In genomic region chr9:120917285-120917684, GRCh38 we compare ENCODE assay signal across 10 cellular contexts. TPM values are rescaled to one million over a fixed set of nuclear protein-coding genes. Genes with fewer than 3 reads are reported as not detected.
A peak's percentile ranks its signal among the peaks of the same experiment; 100 is the strongest.
DNase-seq lines count a peak whose midpoint lies in the region; ATAC-seq and TF ChIP-seq lines count a peak whose summit lies in the region.
"Had no signal": no experiment of that assay in that cellular context is flagged by ENCODE, and none has a peak within 500 bp of the region (broad histone marks: within the 10 kb centered on the region; RNA-seq: fewer than 3 reads in every experiment).

No MANE protein-coding gene starts in this region.

- H3K4me3 Mint-ChIP-seq in CD4-positive, alpha-beta T cell = no peak overlapping the region
- peak overlapping the region; percentile 28 for H3K4me3 Mint-ChIP-seq in central memory CD8-positive, alpha-beta T cell
- H3K4me3 Mint-ChIP-seq: dendritic cell treated with granulocyte-macrophage colony-stimulating factor and Interleukin-4, amounts not matched to agents 40 ng/mL and 50 ng/mL, for 4 days had no signal

- intact Hi-C loops in CD4-positive, alpha-beta T cell (cut with DNase I, micrococcal nuclease) = loop anchor here (2.0 kb wide), 1 partner anchor 14 kb away; no protein-coding TSS in a partner anchor
- intact Hi-C loops in prostate gland (cut with DNase I) (loop anchor here (2.0 kb wide), 1 partner anchor 26 kb away; no protein-coding TSS in a partner anchor), A673 (cut with micrococcal nuclease; ENCODE audit: unreplicated experiment) (no loop called here)

- H3K27me3 ChIP-seq in CD4-positive, alpha-beta T cell (ENCODE audit: control insufficient read depth, insufficient read depth, low read length) = no peaks in the 10 kb centered on the region
- no peaks in the 10 kb centered on the region for H3K27me3 ChIP-seq in OCI-LY3 (ENCODE audit: low read depth, low read length)
- H3K27me3 ChIP-seq in prostate gland (replicated peaks; ENCODE audit: insufficient read depth) = no peaks in the 10 kb centered on the region
- no peaks in the 10 kb centered on the region for H3K27me3 ChIP-seq in A673 (replicated peaks; ENCODE audit: insufficient read depth, low read depth, low read length, poor library complexity)

- TF ChIP-seq CTCF in CD4-positive, alpha-beta T cell (IDR thresholded peaks at IDR 0.05) = no peak
- no peak for TF ChIP-seq CTCF in OCI-LY3 (IDR thresholded peaks at IDR 0.05; ENCODE audit: low read depth, low read length)
- TF ChIP-seq CTCF in prostate gland (IDR thresholded peaks at IDR 0.05) = no peak
- no peak for TF ChIP-seq CTCF in A673 (conservative IDR thresholded peaks at IDR 0.05; ENCODE audit: low read depth, low read length)

- H3K4me3 ChIP-seq in OCI-LY3 (ENCODE audit: low read length) (no peak overlapping the region), prostate gland (no peak overlapping the region), A673 (ENCODE audit: low read depth, low read length, poor library complexity, severe bottlenecking) (no peak overlapping the region)

- peaks cover 3% of the 10 kb centered on the region; the same call in 1 of the 2 replicates for H4K20me1 ChIP-seq in OCI-LY3 (ENCODE audit: insufficient read depth, low read length)

- peaks cover 79% of the 10 kb centered on the region for H3K79me2 ChIP-seq in OCI-LY3 (ENCODE audit: low read length)

- H3K27ac ChIP-seq in CD4-positive, alpha-beta T cell (ENCODE audit: low read depth, low read length) = peak overlapping the region; percentile 43
- peak overlapping the region; percentile 5; the same call in 1 of the 2 replicates for H3K27ac ChIP-seq in OCI-LY3 (ENCODE audit: low read length)
- H3K27ac ChIP-seq in prostate gland = peak overlapping the region; percentile 50 to 75
- H3K27ac ChIP-seq in A673 (ENCODE audit: low read depth, low read length, poor library complexity, severe bottlenecking) = no peak overlapping the region

- no peak for DNase-seq in CD4-positive, alpha-beta T cell
- no peak for DNase-seq in central memory CD8-positive, alpha-beta T cell (ENCODE audit: low spot score in 2 of 2)
- DNase-seq in prostate gland (ENCODE audit: low spot score) = no peak
- DNase-seq in A673 (ENCODE audit: low spot score) = no peak
- no peak for DNase-seq in hypothalamus (lab: John Stamatoyannopoulos, UW)
- DNase-seq: NCI-H1048, NCI-H226 had no signal

- ATAC-seq in CD4-positive, alpha-beta T cell (ENCODE audit: poor library complexity) = no peak
- no peak for ATAC-seq in central memory CD8-positive, alpha-beta T cell (replicated peaks; ENCODE audit: extremely low read depth, poor library complexity, severe bottlenecking)
- no peak for ATAC-seq in GM18858 (IDR thresholded peaks at IDR 0.05; ENCODE audit: unreplicated experiment)

- H3K36me3 ChIP-seq in OCI-LY3 (replicated peaks; ENCODE audit: low read depth, low read length) (peaks cover 73% of the 10 kb centered on the region), prostate gland (no peaks in the 10 kb centered on the region), A673 (ENCODE audit: insufficient read depth, low read length, poor library complexity, severe bottlenecking) (no peaks in the 10 kb centered on the region)

- CTCF ChIA-PET in CD4-positive, alpha-beta T cell (lab: Charles Lee) = interaction anchor here (1.5 to 1.9 kb wide), 2 partner anchors 8 to 12 kb away, joined by 5 to 6 read pairs; no protein-coding TSS in a partner anchor
- CTCF ChIA-PET in A673 (lab: Charles Lee) = no interaction called here

- 84% methylated on average over 3 of the region's 3 CpGs for WGBS in prostate gland

- no peaks in the 10 kb centered on the region for H3K9me3 Mint-ChIP-seq in CD4-positive, alpha-beta T cell
- H3K9me3 Mint-ChIP-seq in central memory CD8-positive, alpha-beta T cell = no peaks in the 10 kb centered on the region
- H3K9me3 Mint-ChIP-seq: dendritic cell treated with granulocyte-macrophage colony-stimulating factor and Interleukin-4, amounts not matched to agents 40 ng/mL and 50 ng/mL, for 4 days had no signal

- peaks cover 97% of the 10 kb centered on the region for H3K36me3 Mint-ChIP-seq in CD4-positive, alpha-beta T cell (ENCODE audit: low read depth)
- peaks cover 51% of the 10 kb centered on the region for H3K36me3 Mint-ChIP-seq in central memory CD8-positive, alpha-beta T cell (ENCODE audit: insufficient read depth)

- no peak overlapping the region for H3K4me2 ChIP-seq in OCI-LY3 (ENCODE audit: low read length)

- H3K4me1 Mint-ChIP-seq in CD4-positive, alpha-beta T cell (ENCODE audit: low read depth) = peaks cover 91% of the 10 kb centered on the region
- H3K4me1 Mint-ChIP-seq in central memory CD8-positive, alpha-beta T cell = peaks cover 77% of the 10 kb centered on the region

- H3K4me1 ChIP-seq in OCI-LY3 (ENCODE audit: low read length) = peaks cover 56% of the 10 kb centered on the region
- no peaks in the 10 kb centered on the region for H3K4me1 ChIP-seq in prostate gland (replicated peaks)
- H3K4me1 ChIP-seq in A673 (ENCODE audit: insufficient read depth, low read length, poor library complexity, severe bottlenecking) = peaks cover 18% of the 10 kb centered on the region

- no peaks in the 10 kb centered on the region for H3K27me3 Mint-ChIP-seq in CD4-positive, alpha-beta T cell
- no peaks in the 10 kb centered on the region for H3K27me3 Mint-ChIP-seq in central memory CD8-positive, alpha-beta T cell
- H3K27me3 Mint-ChIP-seq: dendritic cell treated with granulocyte-macrophage colony-stimulating factor and Interleukin-4, amounts not matched to agents 40 ng/mL and 50 ng/mL, for 4 days had no signal

- no peak overlapping the region for H3K9ac ChIP-seq in OCI-LY3 (ENCODE audit: low read length)

- BruUV-seq in A673 (replicated peaks; lab: Mats Ljungman, UMichigan) = no TSS peak

- peak overlapping the region; percentile 90 for H3K27ac Mint-ChIP-seq in CD4-positive, alpha-beta T cell
- peak overlapping the region; percentile 86 for H3K27ac Mint-ChIP-seq in central memory CD8-positive, alpha-beta T cell (ENCODE audit: low read depth)
- H3K27ac Mint-ChIP-seq: dendritic cell treated with granulocyte-macrophage colony-stimulating factor and Interleukin-4, amounts not matched to agents 40 ng/mL and 50 ng/mL, for 4 days had no signal

- TF ChIP-seq POLR2A in prostate gland (IDR thresholded peaks at IDR 0.05) = no peak

- H3K9me3 ChIP-seq in CD4-positive, alpha-beta T cell (ENCODE audit: control insufficient read depth, low read length) = no peaks in the 10 kb centered on the region
- H3K9me3 ChIP-seq in OCI-LY3 (ENCODE audit: insufficient read depth, low read length) (no peaks in the 10 kb centered on the region), prostate gland (no peaks in the 10 kb centered on the region), A673 (ENCODE audit: low read depth, low read length, poor library complexity, severe bottlenecking) (no peaks in the 10 kb centered on the region)

- no peak overlapping the region for H2AFZ ChIP-seq in OCI-LY3 (ENCODE audit: low read depth, low read length)

- POLR2A ChIA-PET in CD4-positive, alpha-beta T cell (lab: Charles Lee) = interaction anchor here (1.4 to 36.2 kb wide), 6 partner anchors 10 to 71 kb away, joined by 7 to 1343 read pairs (median 40); partner anchors contain the start of gene TRAF1
- POLR2A ChIA-PET in A673 (lab: Charles Lee; ENCODE audit: low non-redundant PET) = interaction anchor here (0.5 kb wide), 1 partner anchor 471 kb away, joined by 3 read pairs; no protein-coding TSS in a partner anchor

RNA-seq across cellular contexts. Expression of gene TRAF1, which starts 9.3 kb away (rescaled TPM):
- 10 to 100 TPM; 60.3 to 61.7 TPM for total RNA-seq in CD4-positive, alpha-beta T cell
- total RNA-seq in prostate gland (1 to 10 TPM; 3.1 to 6.9 TPM), A673 (2021) (0.73 and 0.85 TPM in 2 replicates)

RNA-seq across cellular contexts. Expression of gene PHF19, which starts 40.3 kb away (rescaled TPM):
- total RNA-seq in CD4-positive, alpha-beta T cell = 10 to 100 TPM; 60.3 to 63.0 TPM
- total RNA-seq in prostate gland = 10 to 100 TPM; 19.9 to 37.6 TPM
- 75.7 and 77.4 TPM in 2 replicates for total RNA-seq in A673 (2021)

Comparison
In these comparisons a context has a peak if more than half of its experiments do, and no peak if none do; other contexts are left out.
1. RNA of gene TRAF1, which starts 9.3 kb away (total RNA-seq): 60.3 to 61.7 TPM in CD4-positive, alpha-beta T cell; 3.1 to 6.9 TPM in prostate gland and 0.73 to 0.85 TPM in A673; every median in the first group is over 4 times any median in the second.